ENCODE assay signal across 8 cellular contexts in genomic region chr1:37038079-37038702, GRCh38. TPM values are rescaled to one million over a fixed set of nuclear protein-coding genes. Genes with fewer than 3 reads are reported as not detected.
DNase-seq lines count a peak whose midpoint lies in the region; ATAC-seq lines count a peak whose summit lies in the region.

No MANE protein-coding gene starts in this region.

- H3K36me3 Mint-ChIP-seq in stimulated activated effector memory CD8-positive, alpha-beta T cell treated with anti-CD3 and anti-CD28 coated beads, Interleukin-12 subunit alpha, Interleukin-12 subunit beta, amount 100 ng/mL, for 72 hours: no peaks in the 10 kb centered on the region
- no peaks in the 10 kb centered on the region for H3K36me3 Mint-ChIP-seq in activated T-helper 17 cell treated with anti-CD3 and anti-CD28 coated beads, Interleukin-2, amount 50 U/mL, for 72 hours (ENCODE audit: low read depth)

- peaks cover 31% of the 10 kb centered on the region for H3K27me3 ChIP-seq in iPS-15b (ENCODE audit: control insufficient read depth, insufficient read depth, low read length)

- peaks cover 15% of the 10 kb centered on the region for H3K4me1 Mint-ChIP-seq in stimulated activated effector memory CD8-positive, alpha-beta T cell treated with anti-CD3 and anti-CD28 coated beads, Interleukin-12 subunit alpha, Interleukin-12 subunit beta, amount 100 ng/mL, for 72 hours
- peaks cover 4% of the 10 kb centered on the region for H3K4me1 Mint-ChIP-seq in activated T-helper 17 cell treated with anti-CD3 and anti-CD28 coated beads, Interleukin-2, amount 50 U/mL, for 72 hours

- DNase-seq in Ammon's horn (ENCODE audit: low spot score) (peak; percentile 92), M059J (ENCODE audit: low read depth) (peak; percentile 35), RKO (ENCODE audit: low spot score) (peak; percentile 34)
- DNase-seq in stimulated activated effector memory CD8-positive, alpha-beta T cell treated with anti-CD3 and anti-CD28 coated beads, Interleukin-12 subunit alpha, Interleukin-12 subunit beta, amount 100 ng/mL, for 72 hours (ENCODE audit: low spot score in 2 of 2): no peak
- DNase-seq in NK-92 treated with Interleukin-12 subunit alpha and Interleukin-12 subunit beta, amount 100 ng/mL, for 24 hours (lab: John Stamatoyannopoulos, UW): no peak

- no peaks in the 10 kb centered on the region for H3K9me3 Mint-ChIP-seq in stimulated activated effector memory CD8-positive, alpha-beta T cell treated with anti-CD3 and anti-CD28 coated beads, Interleukin-12 subunit alpha, Interleukin-12 subunit beta, amount 100 ng/mL, for 72 hours
- H3K9me3 Mint-ChIP-seq in activated T-helper 17 cell treated with anti-CD3 and anti-CD28 coated beads, Interleukin-2, amount 50 U/mL, for 72 hours: no peaks in the 10 kb centered on the region

- H3K9ac ChIP-seq in iPS-15b (ENCODE audit: low read depth, low read length): no peak overlapping the region

- H3K9me3 ChIP-seq in iPS-15b (ENCODE audit: control insufficient read depth, insufficient read depth, low read length): no peaks in the 10 kb centered on the region

- no peak overlapping the region for H3K27ac Mint-ChIP-seq in stimulated activated effector memory CD8-positive, alpha-beta T cell treated with anti-CD3 and anti-CD28 coated beads, Interleukin-12 subunit alpha, Interleukin-12 subunit beta, amount 100 ng/mL, for 72 hours
- H3K27ac Mint-ChIP-seq in activated T-helper 17 cell treated with anti-CD3 and anti-CD28 coated beads, Interleukin-2, amount 50 U/mL, for 72 hours: no peak overlapping the region

- H3K36me3 ChIP-seq in iPS-15b (ENCODE audit: control insufficient read depth, insufficient read depth, low read length): no peaks in the 10 kb centered on the region

- peaks cover 59% of the 10 kb centered on the region for H3K27me3 Mint-ChIP-seq in activated T-helper 17 cell treated with anti-CD3 and anti-CD28 coated beads, Interleukin-2, amount 50 U/mL, for 72 hours

- peaks cover 26% of the 10 kb centered on the region for H3K4me1 ChIP-seq in iPS-15b (ENCODE audit: control insufficient read depth, insufficient read depth, low read length)

- ATAC-seq in stimulated activated effector memory CD8-positive, alpha-beta T cell treated with anti-CD3 and anti-CD28 coated beads, Interleukin-12 subunit alpha, Interleukin-12 subunit beta, amount 100 ng/mL, for 72 hours: no peak
- ATAC-seq in activated T-helper 17 cell treated with anti-CD3 and anti-CD28 coated beads, Interleukin-2, amount 50 U/mL, for 72 hours (replicated peaks): no peak
- no peak for ATAC-seq in GM21717 (IDR thresholded peaks at IDR 0.05; ENCODE audit: unreplicated experiment)

- H3K4me3 Mint-ChIP-seq in stimulated activated effector memory CD8-positive, alpha-beta T cell treated with anti-CD3 and anti-CD28 coated beads, Interleukin-12 subunit alpha, Interleukin-12 subunit beta, amount 100 ng/mL, for 72 hours: no peak overlapping the region
- no peak overlapping the region for H3K4me3 Mint-ChIP-seq in activated T-helper 17 cell treated with anti-CD3 and anti-CD28 coated beads, Interleukin-2, amount 50 U/mL, for 72 hours

- H3K4me3 ChIP-seq in iPS-15b (ENCODE audit: low read depth, low read length): peak overlapping the region; percentile 18

RNA-seq across cellular contexts. Expression of gene GRIK3, which starts 3.9 kb away (rescaled TPM):
- total RNA-seq in M059J (2014; rRNA removed; shearing (Covaris generic)): not detected in 2 replicates
- total RNA-seq in activated T-helper 17 cell treated with anti-CD3 and anti-CD28 coated beads, Interleukin-2, amount 50 U/mL, for 72 hours: not detected

Comparison
In these comparisons a context has a peak if more than half of its experiments do, and no peak if none do; other contexts are left out.
1. DNase-seq: peak in Ammon's horn (single experiment), M059J (single experiment) and RKO (single experiment); none in stimulated activated effector memory CD8-positive, alpha-beta T cell treated with anti-CD3 and anti-CD28 coated beads, Interleukin-12 subunit alpha, Interleukin-12 subunit beta, amount 100 ng/mL, for 72 hours (0 of 2) and NK-92 treated with Interleukin-12 subunit alpha and Interleukin-12 subunit beta, amount 100 ng/mL, for 24 hours (single experiment).